In the genomic region with DNA sequence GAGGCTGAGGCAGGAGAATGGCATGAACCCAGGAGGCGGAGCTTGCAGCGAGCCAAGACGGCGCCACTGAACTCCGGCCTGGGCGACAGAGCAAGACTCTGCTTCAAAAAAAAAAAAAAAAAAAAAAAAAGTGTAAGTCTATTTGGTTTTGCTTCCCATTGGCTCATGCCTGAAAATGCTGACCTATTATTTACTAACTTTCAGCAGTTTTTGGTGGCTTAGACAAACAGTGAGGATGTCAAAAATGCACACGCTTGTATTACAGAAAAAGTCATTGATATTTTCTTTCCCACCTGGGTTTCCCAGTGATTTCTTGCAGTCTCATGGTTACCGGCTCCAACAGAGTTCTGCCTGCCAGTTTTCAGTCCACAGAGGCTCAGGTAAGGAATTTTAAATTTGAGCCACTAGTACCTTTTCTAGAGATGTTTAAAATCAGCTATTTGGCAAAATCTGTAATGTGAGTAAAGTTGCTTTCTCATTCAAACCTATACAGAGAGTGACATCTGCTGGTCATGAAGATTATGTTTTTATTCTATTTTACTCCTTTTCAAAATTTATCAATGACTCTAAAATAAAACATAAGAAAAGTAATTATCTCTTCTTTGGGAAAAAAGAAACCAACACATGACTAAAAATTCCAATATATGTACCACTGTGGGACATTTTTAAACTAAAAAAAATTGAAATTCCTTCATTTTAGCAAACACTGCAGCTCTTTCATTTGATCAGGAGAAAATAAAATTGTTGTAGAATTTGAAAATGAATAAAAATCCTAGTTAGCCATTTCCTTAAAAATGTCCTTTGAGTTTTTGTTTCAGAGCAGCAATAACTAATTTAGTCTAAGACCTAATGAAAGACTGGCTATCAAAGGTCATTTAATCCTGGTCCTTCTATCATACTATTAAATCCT, we compare ENCODE assay signal across 8 cellular contexts.
DNase-seq lines count a peak whose midpoint lies in the region; ATAC-seq, FAIRE-seq and TF ChIP-seq lines count a peak whose summit lies in the region.

No MANE protein-coding gene starts in this region.

- TF ChIP-seq CTCF in AG09309 (IDR thresholded peaks at IDR 0.05; ENCODE audit: control insufficient read depth, insufficient read depth, low read depth, low read length, missing control alignments) = peak; percentile 43

- peak; percentile 82 for FAIRE-seq in TTC549 (lab: Jason Lieb, UNC)

- ATAC-seq in GM18909 (IDR thresholded peaks at IDR 0.05; ENCODE audit: poor library complexity, unreplicated experiment) (peak; percentile 40), HG02840 (IDR thresholded peaks at IDR 0.05; ENCODE audit: low FRiP score, unreplicated experiment) (no peak), GM18867 (IDR thresholded peaks at IDR 0.05; ENCODE audit: unreplicated experiment) (no peak), GM21717 (IDR thresholded peaks at IDR 0.05; ENCODE audit: unreplicated experiment) (no peak)

- DNase-seq in AG09309 (ENCODE audit: low read depth) (no peak), iris pigment epithelial cell (ENCODE audit: low read depth) (peak; percentile 31), substantia nigra (lab: John Stamatoyannopoulos, UW) (no peak)

- no peak overlapping the region for H3K27ac ChIP-seq in substantia nigra (ENCODE audit: low read depth, low read length, poor library complexity, severe bottlenecking)

- no peak overlapping the region for H3K4me3 ChIP-seq in AG09309 (ENCODE audit: control insufficient read depth, low read depth, low read length)
